Comparison of ENCODE assay signal across 5 cellular contexts in the genomic region with DNA sequence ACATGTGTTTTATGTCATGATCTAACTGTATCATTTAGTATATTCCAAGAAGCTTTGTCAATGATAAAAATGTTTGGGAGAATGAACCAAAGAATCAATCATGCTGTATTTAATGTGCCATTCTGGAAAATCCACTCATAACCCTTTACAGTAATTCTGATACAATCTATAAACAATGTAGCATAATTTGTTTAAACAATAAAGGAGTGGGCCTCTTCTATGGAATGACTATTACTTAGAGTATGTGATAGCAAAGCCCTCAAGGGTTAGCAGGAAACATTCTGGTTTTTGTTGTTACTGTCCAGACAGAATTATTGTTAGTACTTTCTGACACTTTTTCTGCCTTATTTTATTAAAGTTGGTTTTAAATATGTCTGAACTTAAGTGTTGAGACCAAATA.
"Had no signal": no experiment of that assay in that cellular context is flagged by ENCODE, and none has a peak within 500 bp of the region (broad histone marks: within the 10 kb centered on the region; RNA-seq: fewer than 3 reads in every experiment).

No MANE protein-coding gene starts in this region.

- H3K27ac ChIP-seq: HL-60 had no signal

- H3K4me3 ChIP-seq: GM23338 had no signal

- ATAC-seq: GM23338, HepG2 had no signal

- H3K4me2 ChIP-seq: GM23338 had no signal

- H2AFZ ChIP-seq: GM23338 had no signal

- DNase-seq: H9, HCEC 1CT had no signal
